In genomic region chr6:28884423-28885148, GRCh38 we compare ENCODE assay signal across 9 cellular contexts. TPM values are rescaled to one million over a fixed set of nuclear protein-coding genes. Genes with fewer than 3 reads are reported as not detected.
A peak's percentile ranks its signal among the peaks of the same experiment; 100 is the strongest.
DNase-seq lines count a peak whose midpoint lies in the region; ATAC-seq and TF ChIP-seq lines count a peak whose summit lies in the region.
"Had no signal": no experiment of that assay in that cellular context is flagged by ENCODE, and none has a peak within 500 bp of the region (broad histone marks: within the 10 kb centered on the region; RNA-seq: fewer than 3 reads in every experiment).

No MANE protein-coding gene starts in this region.

- no peak for ATAC-seq in WTC11
- ATAC-seq in activated naive CD8-positive, alpha-beta T cell treated with anti-CD3 and anti-CD28 coated beads, Interleukin-2, amount 10 ng/mL, durations not matched to agents 7 days and 5 days (ENCODE audit: low read depth): peak; percentile 90
- no peak for ATAC-seq in HG03442 (IDR thresholded peaks at IDR 0.05; ENCODE audit: unreplicated experiment)

- peaks cover 14% of the 10 kb centered on the region for H3K4me1 Mint-ChIP-seq in WTC11
- peaks cover 29% of the 10 kb centered on the region for H3K4me1 Mint-ChIP-seq in activated naive CD8-positive, alpha-beta T cell treated with anti-CD3 and anti-CD28 coated beads, Interleukin-2, amount 10 ng/mL, durations not matched to agents 7 days and 5 days

- TF ChIP-seq CTCF in WTC11 (IDR thresholded peaks at IDR 0.05): no peak

- H3K27me3 Mint-ChIP-seq in WTC11 (ENCODE audit: low read depth): no peaks in the 10 kb centered on the region
- peaks cover 4% of the 10 kb centered on the region for H3K27me3 Mint-ChIP-seq in activated naive CD8-positive, alpha-beta T cell treated with anti-CD3 and anti-CD28 coated beads, Interleukin-2, amount 10 ng/mL, durations not matched to agents 7 days and 5 days

- peaks cover 15% of the 10 kb centered on the region for H3K36me3 Mint-ChIP-seq in WTC11
- peaks cover 7% of the 10 kb centered on the region for H3K36me3 Mint-ChIP-seq in activated naive CD8-positive, alpha-beta T cell treated with anti-CD3 and anti-CD28 coated beads, Interleukin-2, amount 10 ng/mL, durations not matched to agents 7 days and 5 days

- H3K4me3 Mint-ChIP-seq in WTC11: no peak overlapping the region
- H3K4me3 Mint-ChIP-seq in activated naive CD8-positive, alpha-beta T cell treated with anti-CD3 and anti-CD28 coated beads, Interleukin-2, amount 10 ng/mL, durations not matched to agents 7 days and 5 days: peak overlapping the region; percentile 76

- no peak overlapping the region for H3K4me3 ChIP-seq in Jurkat, Clone E6-1 (ENCODE audit: low read length)

- CTCF ChIA-PET in WTC11 (lab: Charles Lee): interaction anchor here (0.6 to 1.0 kb wide), 2 partner anchors 12 to 378 kb away, joined by 3 read pairs; no protein-coding TSS in a partner anchor

- POLR2A ChIA-PET in WTC11 (lab: Charles Lee): interaction anchor here (0.9 to 1.5 kb wide), 2 partner anchors 19 to 39 kb away, joined by 4 read pairs; partner anchors contain the start of gene TRIM27
- POLR2A ChIA-PET in activated naive CD8-positive, alpha-beta T cell treated with anti-CD3 and anti-CD28 coated beads, Interleukin-2, amount 10 ng/mL, durations not matched to agents 7 days and 5 days (lab: Charles Lee): interaction anchor here (0.7 to 5.8 kb wide), 11 partner anchors 9 to 1737 kb away, joined by 3 to 119 read pairs (median 6); partner anchors contain the start of gene TRIM27

- H3K27ac Mint-ChIP-seq in WTC11: no peak overlapping the region
- peak overlapping the region; percentile 89 for H3K27ac Mint-ChIP-seq in activated naive CD8-positive, alpha-beta T cell treated with anti-CD3 and anti-CD28 coated beads, Interleukin-2, amount 10 ng/mL, durations not matched to agents 7 days and 5 days

- peak; percentile 95 for DNase-seq in Jurkat, Clone E6-1 (ENCODE audit: low read depth, low spot score)
- DNase-seq in WTC11 (ENCODE audit: low spot score): no peak
- peak; percentile 71 for DNase-seq in activated naive CD8-positive, alpha-beta T cell treated with anti-CD3 and anti-CD28 coated beads, Interleukin-2, amount 10 ng/mL, durations not matched to agents 7 days and 5 days
- peak; percentile 43 for DNase-seq in stimulated activated CD8-positive, alpha-beta memory T cell treated with anti-CD3 and anti-CD28 coated beads, Interleukin-12 subunit alpha, Interleukin-12 subunit beta, amount 100 ng/mL, for 1 hour (ENCODE audit: low read depth)
- DNase-seq in NCI-H1417 (lab: John Stamatoyannopoulos, UW): no peak
- DNase-seq in 8988T: no peak
- no peak for DNase-seq in NCI-H1694 treated with DMSO at 0.1 percent for 48 hours (lab: John Stamatoyannopoulos, UW)
- DNase-seq: IMR-90 had no signal

- peaks cover 20% of the 10 kb centered on the region for H3K9me3 Mint-ChIP-seq in WTC11
- H3K9me3 Mint-ChIP-seq in activated naive CD8-positive, alpha-beta T cell treated with anti-CD3 and anti-CD28 coated beads, Interleukin-2, amount 10 ng/mL, durations not matched to agents 7 days and 5 days: peaks cover 3% of the 10 kb centered on the region

TF ChIP-seq in WTC11, 78 proteins besides CTCF, POLR2A, EP300 and RAD21:
- TF ChIP-seq NR2C2 (CRISPR knock-in tag; IDR thresholded peaks at IDR 0.05): no peak
- peak; percentile 79 for TF ChIP-seq NFYB (CRISPR knock-in tag; conservative IDR thresholded peaks at IDR 0.05; ENCODE audit: low read depth)

RNA-seq across cellular contexts. Expression of gene TRIM27, which starts 39.2 kb away (rescaled TPM):
- 56.8 TPM for polyA plus RNA-seq in Jurkat, Clone E6-1 (2012; ENCODE audit: insufficient read depth, insufficient read length)
- total RNA-seq in WTC11 (2021): 65.8 to 79.8 TPM (median 68.3 TPM) in 3 replicates
- total RNA-seq in activated naive CD8-positive, alpha-beta T cell treated with anti-CD3 and anti-CD28 coated beads, Interleukin-2, amount 10 ng/mL, durations not matched to agents 7 days and 5 days: 10 to 100 TPM; 64.4 to 67.1 TPM

Comparison
In these comparisons a context has a peak if more than half of its experiments do, and no peak if none do; other contexts are left out.
1. DNase-seq: peak in Jurkat, Clone E6-1 (single experiment), activated naive CD8-positive, alpha-beta T cell treated with anti-CD3 and anti-CD28 coated beads, Interleukin-2, amount 10 ng/mL, durations not matched to agents 7 days and 5 days (single experiment) and stimulated activated CD8-positive, alpha-beta memory T cell treated with anti-CD3 and anti-CD28 coated beads, Interleukin-12 subunit alpha, Interleukin-12 subunit beta, amount 100 ng/mL, for 1 hour (single experiment); none in WTC11 (single experiment), NCI-H1417 (0 of 3), 8988T (single experiment) and NCI-H1694 treated with DMSO at 0.1 percent for 48 hours (single experiment).